Comparison of ENCODE assay signal across 11 cellular contexts in the genomic region with DNA sequence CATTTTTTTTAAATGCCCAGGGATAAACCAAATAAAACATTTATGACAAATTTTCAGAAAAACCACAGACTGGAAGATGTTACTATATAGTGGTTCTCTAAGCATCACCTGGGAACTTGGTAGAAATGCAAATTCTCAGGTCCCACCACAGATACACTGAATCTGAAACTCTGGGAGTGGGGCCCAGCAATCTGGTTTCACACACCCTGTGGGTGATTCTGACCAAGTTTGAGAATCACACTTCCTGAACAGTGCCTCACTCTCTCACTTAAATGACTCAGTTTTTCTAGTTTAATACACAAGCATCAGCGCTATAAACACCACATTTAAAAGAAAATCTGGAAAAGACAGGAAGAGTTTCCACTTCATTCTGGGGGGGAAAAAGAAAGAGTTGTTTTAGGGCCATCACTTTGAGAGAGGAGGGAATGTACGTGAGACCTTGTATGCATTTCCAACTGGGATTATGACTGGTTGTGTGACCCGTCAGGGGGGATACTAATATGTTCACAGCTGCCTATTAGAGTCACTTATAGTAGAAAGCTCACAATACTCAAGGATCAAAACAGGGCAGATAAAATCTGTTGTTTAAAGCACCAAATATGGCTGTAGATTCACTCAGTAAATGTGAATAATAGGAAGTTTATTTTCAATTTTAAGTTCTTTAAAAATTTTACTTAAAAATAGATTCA.
A peak's percentile ranks its signal among the peaks of the same experiment; 100 is the strongest.
DNase-seq lines count a peak whose midpoint lies in the region; ATAC-seq, FAIRE-seq and TF ChIP-seq lines count a peak whose summit lies in the region.
"Had no signal": no experiment of that assay in that cellular context is flagged by ENCODE, and none has a peak within 500 bp of the region (broad histone marks: within the 10 kb centered on the region; RNA-seq: fewer than 3 reads in every experiment).

No MANE protein-coding gene starts in this region.

- no peaks in the 10 kb centered on the region; the same call in 1 of the 2 replicates for H3K27me3 Mint-ChIP-seq in HFFc6 (ENCODE audit: insufficient read depth)

- TF ChIP-seq CTCF in HFFc6 (IDR thresholded peaks at IDR 0.05) (no peak), pancreas (IDR thresholded peaks at IDR 0.05) (no peak)

- no peaks in the 10 kb centered on the region for H3K9me3 ChIP-seq in pancreas
- H3K9me3 ChIP-seq in MG63: no peaks in the 10 kb centered on the region

- no peak for FAIRE-seq in pancreas (lab: Jason Lieb, UNC)

- no peaks in the 10 kb centered on the region for H3K36me3 Mint-ChIP-seq in HFFc6 (ENCODE audit: low read depth)

- peak; percentile 41 to 62 (median 52) for DNase-seq in stimulated activated CD4-positive, alpha-beta T cell treated with anti-CD3 and anti-CD28 coated beads, Interleukin-12 subunit alpha, Interleukin-12 subunit beta, amount 100 ng/mL, for 48 hours (ENCODE audit: low read depth in 2 of 3, low spot score in 1 of 3)
- DNase-seq in HFFc6 (no peak), middle frontal gyrus (ENCODE audit: extremely low spot score, low spot score) (no peak), pancreas (no peak), MG63 (no peak)
- DNase-seq: DMS153, foreskin keratinocyte, nephron progenitor cell had no signal

- no peak overlapping the region for H3K4me3 Mint-ChIP-seq in HFFc6
- H3K4me3 Mint-ChIP-seq: nephron progenitor cell had no signal

- H3K36me3 ChIP-seq in pancreas (no peaks in the 10 kb centered on the region), MG63 (no peaks in the 10 kb centered on the region)

- H3K4me3 ChIP-seq in pancreas: no peak overlapping the region
- H3K4me3 ChIP-seq in MG63: no peak overlapping the region

- intact Hi-C loops in pancreas (cut with DNase I): no loop called here

- ATAC-seq in GM18858 (IDR thresholded peaks at IDR 0.05; ENCODE audit: unreplicated experiment): peak; percentile 80
- peak; percentile 85 for ATAC-seq in GM21723 (IDR thresholded peaks at IDR 0.05; ENCODE audit: unreplicated experiment)
- ATAC-seq in HG03469 (IDR thresholded peaks at IDR 0.05; ENCODE audit: unreplicated experiment): peak; percentile 81
- ATAC-seq in pancreas: no peak
- ATAC-seq: foreskin keratinocyte had no signal

- no peak overlapping the region for H3K27ac Mint-ChIP-seq in HFFc6
- H3K27ac Mint-ChIP-seq: nephron progenitor cell had no signal

- no peaks in the 10 kb centered on the region; the same call in 1 of the 2 replicates for H3K4me1 Mint-ChIP-seq in HFFc6 (ENCODE audit: low read depth)
- H3K4me1 Mint-ChIP-seq: nephron progenitor cell had no signal

- H3K27me3 ChIP-seq in pancreas (no peaks in the 10 kb centered on the region), MG63 (no peaks in the 10 kb centered on the region)
- H3K27me3 ChIP-seq: foreskin keratinocyte had no signal

- H3K4me1 ChIP-seq in pancreas: no peaks in the 10 kb centered on the region
- H3K4me1 ChIP-seq: foreskin keratinocyte had no signal

- H3K27ac ChIP-seq in pancreas: no peak overlapping the region
- H3K27ac ChIP-seq: foreskin keratinocyte had no signal

- WGBS in pancreas, 2 donors: 65 to 86% methylated on average over 3 of the region's 3 CpGs

- H3K9me3 Mint-ChIP-seq in HFFc6: no peaks in the 10 kb centered on the region
- H3K9me3 Mint-ChIP-seq: nephron progenitor cell had no signal

Comparison
In these comparisons a context has a peak if more than half of its experiments do, and no peak if none do; other contexts are left out.
1. ATAC-seq: peak in GM18858 (single experiment), GM21723 (single experiment) and HG03469 (single experiment); none in pancreas (0 of 4).
2. DNase-seq: peak in stimulated activated CD4-positive, alpha-beta T cell treated with anti-CD3 and anti-CD28 coated beads, Interleukin-12 subunit alpha, Interleukin-12 subunit beta, amount 100 ng/mL, for 48 hours (3 of 3); none in HFFc6 (single experiment), middle frontal gyrus (single experiment), pancreas (0 of 6) and MG63 (single experiment).